ENCODE assay signal across 8 cellular contexts in the genomic region with DNA sequence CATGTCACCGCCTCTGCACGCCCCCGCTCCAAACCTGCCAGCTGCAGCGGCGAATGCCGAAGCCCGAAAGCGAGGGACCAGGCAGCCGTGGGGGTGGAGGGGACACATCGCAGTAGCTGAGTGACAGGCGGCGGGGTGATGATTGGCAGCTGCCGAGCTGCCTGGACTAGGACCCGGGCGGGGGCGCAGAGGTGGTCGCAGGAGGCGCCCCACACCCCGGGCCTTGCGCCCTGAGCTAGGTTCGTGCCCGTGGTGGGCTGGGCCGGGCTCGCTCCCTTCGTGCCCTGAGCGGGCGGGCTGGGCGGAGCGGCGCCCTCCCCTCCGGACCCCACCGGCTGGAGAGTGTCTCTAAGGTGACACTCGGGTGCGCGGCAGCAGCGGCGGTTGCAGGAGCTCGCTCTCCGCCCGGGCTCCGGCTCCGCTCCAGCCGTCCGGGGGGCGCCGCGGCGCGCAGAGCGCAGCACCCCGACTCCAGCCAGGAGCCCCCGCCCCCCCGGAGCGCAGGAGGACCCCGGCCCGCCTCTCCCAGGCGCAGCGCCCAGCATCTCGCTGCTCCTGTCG. TPM values are rescaled to one million over a fixed set of nuclear protein-coding genes. Genes with fewer than 3 reads are reported as not detected.
A peak's percentile ranks its signal among the peaks of the same experiment; 100 is the strongest.
DNase-seq lines count a peak whose midpoint lies in the region; ATAC-seq and TF ChIP-seq lines count a peak whose summit lies in the region.

No MANE protein-coding gene starts in this region.

- no peaks in the 10 kb centered on the region for H3K9me3 ChIP-seq in ascending aorta

- no peak for TF ChIP-seq CTCF in ascending aorta (IDR thresholded peaks at IDR 0.05)

- DNase-seq in Right ventricle myocardium superior (no peak), cardiac septum (ENCODE audit: low spot score) (no peak), ascending aorta (ENCODE audit: low spot score in 2 of 2) (no peak), left lobe of liver (ENCODE audit: low spot score) (no peak), SKM-1 treated with dmso at 0.1 percent for 144 hours (lab: John Stamatoyannopoulos, UW; ENCODE audit: unreplicated experiment) (no peak), cerebellum (ENCODE audit: low spot score) (no peak)
- peak; percentile 46 for DNase-seq in stimulated activated naive CD8-positive, alpha-beta T cell treated with anti-CD3 and anti-CD28 coated beads, Interleukin-15, Interleukin-2, amounts not matched to agents 100 U/mL and 50 U/mL, for 24 hours

- H3K4me1 ChIP-seq in ascending aorta, result peaks cover 7 to 8% of the 10 kb centered on the region in 2 donors

- ATAC-seq in Right ventricle myocardium superior (ENCODE audit: poor library complexity) (peak; percentile 36), left lobe of liver (peak; percentile 30), GM18519 (IDR thresholded peaks at IDR 0.05; ENCODE audit: low FRiP score, unreplicated experiment) (no peak)
- no peak for ATAC-seq in stimulated activated naive CD8-positive, alpha-beta T cell treated with anti-CD3 and anti-CD28 coated beads, Interleukin-15, Interleukin-2, amounts not matched to agents 100 U/mL and 50 U/mL, for 24 hours

- peaks cover 10% of the 10 kb centered on the region for H3K27me3 ChIP-seq in ascending aorta

- intact Hi-C loops in Right ventricle myocardium superior (cut with DNase I) (no loop called here), cardiac septum (cut with DNase I) (no loop called here), ascending aorta (cut with DNase I) (no loop called here)

- H3K27ac ChIP-seq in ascending aorta, result no peak overlapping the region

- H3K4me3 ChIP-seq in ascending aorta, result peak overlapping the region; percentile 46 to 64

- no peaks in the 10 kb centered on the region for H3K36me3 ChIP-seq in ascending aorta

RNA-seq across cellular contexts. Expression of a gene that starts 14.6 kb away (rescaled TPM):
- total RNA-seq in Right ventricle myocardium superior, result 65.8 TPM
- 66.8 TPM for total RNA-seq in cardiac septum
- 123 TPM for total RNA-seq in ascending aorta
- total RNA-seq in left lobe of liver, result 13.0 TPM
- total RNA-seq in cerebellum, result 48.1 TPM

RNA-seq across cellular contexts. Expression of a gene that starts 48.8 kb away (rescaled TPM):
- total RNA-seq in Right ventricle myocardium superior (4.7 TPM), cardiac septum (6.2 TPM), ascending aorta (93.3 TPM), left lobe of liver (2.0 TPM), cerebellum (46.8 TPM)

RNA-seq across cellular contexts. Expression of a gene that starts 55.2 kb away (rescaled TPM):
- total RNA-seq in Right ventricle myocardium superior (69.2 TPM), cardiac septum (8.6 TPM), ascending aorta (11.4 TPM), left lobe of liver (0.30 TPM), cerebellum (2.4 TPM)

RNA-seq across cellular contexts. Expression of a gene that starts 58.9 kb away (rescaled TPM):
- not detected for total RNA-seq in Right ventricle myocardium superior
- total RNA-seq in cardiac septum, result 0.27 TPM
- not detected for total RNA-seq in ascending aorta
- not detected for total RNA-seq in left lobe of liver
- total RNA-seq in cerebellum, result 2.6 TPM

Comparison
In these comparisons a context has a peak if more than half of its experiments do, and no peak if none do; other contexts are left out.
1. ATAC-seq: peak in Right ventricle myocardium superior (single experiment) and left lobe of liver (single experiment); none in stimulated activated naive CD8-positive, alpha-beta T cell treated with anti-CD3 and anti-CD28 coated beads, Interleukin-15, Interleukin-2, amounts not matched to agents 100 U/mL and 50 U/mL, for 24 hours (single experiment) and GM18519 (single experiment).